Comparison of ENCODE assay signal across 9 cellular contexts in the genomic region with DNA sequence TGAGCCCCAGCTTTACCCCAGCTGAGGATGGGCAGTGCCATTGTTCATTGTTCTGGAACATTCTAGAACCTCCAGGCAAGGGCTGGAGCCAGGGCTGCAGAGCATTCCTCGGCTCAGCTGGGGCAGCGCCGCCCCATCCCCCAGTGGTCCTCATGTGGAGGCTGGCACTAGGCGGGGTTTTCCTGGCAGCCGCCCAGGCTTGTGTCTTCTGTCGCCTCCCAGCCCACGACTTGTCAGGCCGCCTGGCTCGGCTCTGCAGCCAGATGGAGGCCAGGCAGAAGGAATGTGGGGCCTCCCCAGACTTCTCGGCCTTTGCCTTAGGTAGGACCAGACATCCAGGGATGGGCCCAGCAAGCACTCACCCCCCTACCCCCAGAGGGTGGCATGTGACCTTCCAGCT. TPM values are rescaled to one million over a fixed set of nuclear protein-coding genes. Genes with fewer than 3 reads are reported as not detected.
DNase-seq lines count a peak whose midpoint lies in the region; ATAC-seq and TF ChIP-seq lines count a peak whose summit lies in the region.
"Had no signal": no experiment of that assay in that cellular context is flagged by ENCODE, and none has a peak within 500 bp of the region (broad histone marks: within the 10 kb centered on the region; RNA-seq: fewer than 3 reads in every experiment).

A gene with protein sequence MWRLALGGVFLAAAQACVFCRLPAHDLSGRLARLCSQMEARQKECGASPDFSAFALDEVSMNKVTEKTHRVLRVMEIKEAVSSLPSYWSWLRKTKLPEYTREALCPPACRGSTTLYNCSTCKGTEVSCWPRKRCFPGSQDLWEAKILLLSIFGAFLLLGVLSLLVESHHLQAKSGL (plus strand): TSS at position 104 of the 400 bp plus-strand sequence. CDS start 49 bp downstream, at position 153.

- peaks cover 0 to 2% (median 0%) of the 10 kb centered on the region in 8 donors for H3K9me3 Mint-ChIP-seq in CD4-positive, alpha-beta memory T cell

- POLR2A ChIA-PET in CD4-positive, alpha-beta memory T cell (lab: Charles Lee; ENCODE audit: partially characterized antibody): interaction anchor here (0.9 to 5.0 kb wide), 16 partner anchors 19 to 332 kb away, joined by 3 to 50 read pairs (median 6); a partner anchor contains a TSS
- POLR2A ChIA-PET in RWPE1 (lab: Yijun Ruan, JAX; ENCODE audit: low non-redundant PET): interaction anchor here (0.5 to 1.2 kb wide), 7 partner anchors 13 to 232 kb away, joined by 3 to 6 read pairs (median 3); a partner anchor contains a TSS

- no peak for TF ChIP-seq CTCF in RWPE1 (conservative IDR thresholded peaks at IDR 0.05; ENCODE audit: low read depth)
- TF ChIP-seq CTCF in foreskin fibroblast (IDR thresholded peaks at IDR 0.05; ENCODE audit: low read depth, low read length): no peak
- TF ChIP-seq CTCF in ovary (IDR thresholded peaks at IDR 0.05): no peak

- no peak for ATAC-seq in GM18858 (IDR thresholded peaks at IDR 0.05; ENCODE audit: unreplicated experiment)

- H3K36me3 Mint-ChIP-seq in CD4-positive, alpha-beta memory T cell: peaks cover 0 to 3% of the 10 kb centered on the region in 2 donors

- TF ChIP-seq EP300 in ovary (IDR thresholded peaks at IDR 0.05): no peak

- intact Hi-C loops in CD4-positive, alpha-beta memory T cell (cut with micrococcal nuclease): no loop called here
- intact Hi-C loops in ovary (cut with DNase I): loop anchor here in 3 of 4 donors (2.0 to 10.0 kb wide), 4 partner anchors 80 to 210 kb away; a partner anchor contains a TSS

- H3K27me3 Mint-ChIP-seq in CD4-positive, alpha-beta memory T cell: no peaks in the 10 kb centered on the region

- peak within 1 kb of the TSS in 2 of 8 donors; percentile 50 to 62 for H3K4me3 Mint-ChIP-seq in CD4-positive, alpha-beta memory T cell

- no peaks in the 10 kb centered on the region for H3K27me3 ChIP-seq in CD4-positive, alpha-beta memory T cell (ENCODE audit: insufficient read depth, low read length)
- H3K27me3 ChIP-seq in ovary: no peaks in the 10 kb centered on the region

- no peak within 1 kb of the TSS for H3K4me3 ChIP-seq in CD4-positive, alpha-beta memory T cell (ENCODE audit: low read length in 2 of 2)
- H3K4me3 ChIP-seq in foreskin fibroblast (ENCODE audit: low read depth in 1 of 2, low read length in 2 of 2) (peak within 1 kb of the TSS; percentile 81 to 93), ovary (no peak within 1 kb of the TSS)

- no peaks in the 10 kb centered on the region for H3K9me3 ChIP-seq in CD4-positive, alpha-beta memory T cell (ENCODE audit: control insufficient read depth in 1 of 2, low read length in 2 of 2)
- no peaks in the 10 kb centered on the region for H3K9me3 ChIP-seq in ovary

- peaks cover 16 to 42% (median 30%) of the 10 kb centered on the region in 4 donors for H3K4me1 Mint-ChIP-seq in CD4-positive, alpha-beta memory T cell

- H3K27ac Mint-ChIP-seq in CD4-positive, alpha-beta memory T cell: peak within 1 kb of the TSS; percentile 35 to 91 (median 73)

- DNase-seq in CD4-positive, alpha-beta memory T cell: peak in 1 of 5 donors; percentile 32
- DNase-seq in RWPE1 (ENCODE audit: low spot score) (no peak), foreskin fibroblast (peak; percentile 39 to 73), ovary (peak in 4 of 5 donors; percentile 35 to 62 (median 52)), NCI-H2081 (lab: John Stamatoyannopoulos, UW) (no peak), ureter (ENCODE audit: low spot score) (no peak), NCI-H446 treated with DMSO at 0.1 percent for 48 hours (lab: John Stamatoyannopoulos, UW) (no peak)

- peaks cover 35% of the 10 kb centered on the region for H3K4me1 ChIP-seq in CD4-positive, alpha-beta memory T cell (ENCODE audit: insufficient read depth, low read length)
- peaks cover 10% of the 10 kb centered on the region for H3K4me1 ChIP-seq in ovary (ENCODE audit: insufficient read depth)

- no peak within 1 kb of the TSS for H3K27ac ChIP-seq in CD4-positive, alpha-beta memory T cell (ENCODE audit: low read depth, low read length)
- H3K27ac ChIP-seq in RWPE1 (peak within 1 kb of the TSS; percentile 100), ovary (no peak within 1 kb of the TSS)

- CTCF ChIA-PET in CD4-positive, alpha-beta memory T cell (lab: Charles Lee; ENCODE audit: partially characterized antibody): interaction anchor here (0.8 to 6.6 kb wide), 36 partner anchors 10 to 333 kb away, joined by 3 to 88 read pairs (median 4); a partner anchor contains a TSS
- CTCF ChIA-PET in RWPE1 (lab: Yijun Ruan, JAX): interaction anchor here (0.6 to 1.7 kb wide), 7 partner anchors 13 to 128 kb away, joined by 3 to 5 read pairs (median 4); a partner anchor contains a TSS

- H3K36me3 ChIP-seq in CD4-positive, alpha-beta memory T cell (ENCODE audit: insufficient read depth, low read length): no peaks in the 10 kb centered on the region
- no peaks in the 10 kb centered on the region for H3K36me3 ChIP-seq in ovary

- TF ChIP-seq POLR2A in ovary (IDR thresholded peaks at IDR 0.05): no peak

- WGBS in ovary, 3 donors: 63 to 67% (median 67%) methylated on average over 10 of the region's 10 CpGs

RNA-seq across cellular contexts. Expression of the gene that starts here (rescaled TPM):
- not detected for total RNA-seq in CD4-positive, alpha-beta memory T cell
- polyA plus RNA-seq in CD4-positive, alpha-beta memory T cell: not detected
- total RNA-seq in ovary: not detected
- polyA plus RNA-seq in ovary: not detected
- total RNA-seq in ureter: not detected
- total RNA-seq: pulmonary artery endothelial cell had no signal

Comparison
In these comparisons a context has a peak if more than half of its experiments do, and no peak if none do; other contexts are left out.
1. Peak in DNase-seq in ovary; RNA of the gene not detected or under 1 TPM.
2. DNase-seq: peak in foreskin fibroblast (2 of 2); none in RWPE1 (single experiment), NCI-H2081 (0 of 2), ureter (single experiment) and NCI-H446 treated with DMSO at 0.1 percent for 48 hours (single experiment).
3. H3K4me3 ChIP-seq: peak in foreskin fibroblast (2 of 2); none in CD4-positive, alpha-beta memory T cell (0 of 2) and ovary (single experiment).